Comparison of ENCODE assay signal across 17 cellular contexts in genomic region chr20:54021446-54022235, GRCh38. TPM values are rescaled to one million over a fixed set of nuclear protein-coding genes. Genes with fewer than 3 reads are reported as not detected.
DNase-seq lines count a peak whose midpoint lies in the region; ATAC-seq and TF ChIP-seq lines count a peak whose summit lies in the region.
"Had no signal": no experiment of that assay in that cellular context is flagged by ENCODE, and none has a peak within 500 bp of the region (broad histone marks: within the 10 kb centered on the region; RNA-seq: fewer than 3 reads in every experiment).

No MANE protein-coding gene starts in this region.

- H4K20me1 ChIP-seq in GM23338 (replicated peaks; ENCODE audit: insufficient read depth) (no peaks in the 10 kb centered on the region), SK-N-SH (ENCODE audit: insufficient read depth) (no peaks in the 10 kb centered on the region)

- TF ChIP-seq CTCF in GM23338 (conservative IDR thresholded peaks at IDR 0.05; ENCODE audit: low read depth in 2 of 2) (no peak), glutamatergic neuron (IDR thresholded peaks at IDR 0.05; ENCODE audit: partially characterized antibody, unreplicated experiment) (no peak), SK-N-SH (IDR thresholded peaks at IDR 0.05) (no peak)

- DNase-seq in G401 (ENCODE audit: low spot score) (peak; percentile 68), GM23338 (ENCODE audit: low spot score) (no peak), NCI-H2171 treated with DMSO at 0.1 percent for 48 hours (lab: John Stamatoyannopoulos, UW) (peak; percentile 70), glutamatergic neuron (no peak), ureter (ENCODE audit: low spot score) (no peak), SK-N-SH (no peak)
- DNase-seq: Calu3; CD4-positive, alpha-beta memory T cell; COR-L47; DMS53; DMS79 treated with DMSO at 0.1 percent for 48 hours; GM23248; H9 had no signal

- H3K27ac Mint-ChIP-seq in GM23338 (no peak overlapping the region), glutamatergic neuron (ENCODE audit: unreplicated experiment) (peak overlapping the region; percentile 96)
- H3K27ac Mint-ChIP-seq: CD4-positive, alpha-beta memory T cell; H9 had no signal

- no peak for ATAC-seq in GM23338
- ATAC-seq: HCT116 had no signal

- H3K4me3 ChIP-seq in GM23338 = no peak overlapping the region
- H3K4me3 ChIP-seq in SK-N-SH (ENCODE audit: low read depth in 2 of 2, low read length in 1 of 2) = no peak overlapping the region
- H3K4me3 ChIP-seq: GM23248 had no signal

- in situ Hi-C loops in G401 (cut with HindIII; ENCODE audit: low sequenced_read_pairs) = no loop called here

- no peaks in the 10 kb centered on the region for H3K36me3 Mint-ChIP-seq in GM23338 (ENCODE audit: low read depth)
- no peaks in the 10 kb centered on the region for H3K36me3 Mint-ChIP-seq in glutamatergic neuron (ENCODE audit: unreplicated experiment)

- no peak overlapping the region for H3K4me2 ChIP-seq in GM23338
- H3K4me2 ChIP-seq in SK-N-SH = no peak overlapping the region

- POLR2A ChIA-PET in SK-N-SH (lab: Yijun Ruan, JAX) = no interaction called here

- H3K9me3 ChIP-seq in SK-N-SH = no peaks in the 10 kb centered on the region

- H3K27me3 Mint-ChIP-seq in GM23338 (ENCODE audit: insufficient read depth, low read depth, poor library complexity) (no peaks in the 10 kb centered on the region), glutamatergic neuron (ENCODE audit: unreplicated experiment) (peaks cover 2% of the 10 kb centered on the region)

- H3K79me2 ChIP-seq in GM23338 (replicated peaks; ENCODE audit: insufficient read depth) (no peaks in the 10 kb centered on the region), SK-N-SH (ENCODE audit: insufficient read depth) (no peaks in the 10 kb centered on the region)

- H3F3A ChIP-seq in GM23338 (replicated peaks; ENCODE audit: low read depth) (no peaks in the 10 kb centered on the region), SK-N-SH (replicated peaks; ENCODE audit: insufficient read depth) (no peaks in the 10 kb centered on the region)

- H3K9ac ChIP-seq in SK-N-SH = no peak overlapping the region
- H3K9ac ChIP-seq: GM23248 had no signal

- 56% methylated on average over 7 of the region's 7 CpGs for WGBS in SK-N-SH (ENCODE audit: low lambda C conversion rate)

- 0 out of 2 replicates have a peak overlapping the region, but pooled peaks have one; percentile 43 for H2AFZ ChIP-seq in GM23338
- no peak overlapping the region for H2AFZ ChIP-seq in SK-N-SH (ENCODE audit: low read depth)
- H2AFZ ChIP-seq: GM23248 had no signal

- H3K4me1 ChIP-seq in GM23338 (ENCODE audit: insufficient read depth) (peaks cover 5% of the 10 kb centered on the region; the same call in 1 of the 2 replicates), SK-N-SH (ENCODE audit: control insufficient read depth in 1 of 2, insufficient read depth in 2 of 2, low read depth in 1 of 2, low read length in 1 of 2) (peaks cover 0 to 4% of the 10 kb centered on the region in 2 experiments; a peak in 1 of 4 replicates)

- H3K9me2 ChIP-seq in GM23338 (ENCODE audit: insufficient read depth) (no peaks in the 10 kb centered on the region), SK-N-SH (no peaks in the 10 kb centered on the region)

- H3K9me3 Mint-ChIP-seq in GM23338 (no peaks in the 10 kb centered on the region), glutamatergic neuron (ENCODE audit: unreplicated experiment) (peaks cover 3% of the 10 kb centered on the region)
- H3K9me3 Mint-ChIP-seq: CD4-positive, alpha-beta memory T cell; H9 had no signal

- H3K4me1 Mint-ChIP-seq in GM23338 (peaks cover 16% of the 10 kb centered on the region; the same call in 2 of the 3 replicates), glutamatergic neuron (ENCODE audit: low read depth, unreplicated experiment) (peaks cover 42% of the 10 kb centered on the region)

- H3K27me3 ChIP-seq in GM23338 (ENCODE audit: insufficient read depth) (no peaks in the 10 kb centered on the region), SK-N-SH (ENCODE audit: insufficient read depth) (no peaks in the 10 kb centered on the region; the same call in 1 of the 2 replicates)

- CTCF ChIA-PET in SK-N-SH (lab: Yijun Ruan, JAX) = interaction anchor here (0.6 kb wide), 1 partner anchor 97 kb away, joined by 3 read pairs; no protein-coding TSS in a partner anchor

- H3K27ac ChIP-seq in GM23338 (ENCODE audit: low read depth) (no peak overlapping the region), SK-N-SH (ENCODE audit: low read depth in 2 of 2, low read length in 1 of 2) (no peak overlapping the region)
- H3K27ac ChIP-seq: GM23248 had no signal

- no peak for TF ChIP-seq EP300 in SK-N-SH (IDR thresholded peaks at IDR 0.05; ENCODE audit: borderline replicate concordance in 1 of 2, low read depth in 1 of 2, low read length in 1 of 2)

- no peak overlapping the region for H3K4me3 Mint-ChIP-seq in GM23338
- H3K4me3 Mint-ChIP-seq in glutamatergic neuron (ENCODE audit: unreplicated experiment) = peak overlapping the region; percentile 75
- H3K4me3 Mint-ChIP-seq: CD4-positive, alpha-beta memory T cell; H9 had no signal

- H3K36me3 ChIP-seq in GM23338 (ENCODE audit: insufficient read depth) (no peaks in the 10 kb centered on the region), SK-N-SH (replicated peaks in 1 of 2; ENCODE audit: control insufficient read depth in 1 of 2, insufficient read depth in 2 of 2, low read length in 1 of 2) (no peaks in the 10 kb centered on the region)

- TF ChIP-seq RAD21 in SK-N-SH (IDR thresholded peaks at IDR 0.05; ENCODE audit: low read length) = no peak

TF ChIP-seq in GM23338, 12 proteins besides CTCF, POLR2A, EP300 and RAD21 (continues in another document):
- TF ChIP-seq EZH2 (IDR thresholded peaks at IDR 0.05; ENCODE audit: low read depth, unreplicated experiment) (no peak), CREB1 (CRISPR knock-in tag; IDR thresholded peaks at IDR 0.05; ENCODE audit: low read depth) (no peak), EZH2phosphoT487 (IDR thresholded peaks at IDR 0.05; ENCODE audit: unreplicated experiment) (no peak), NANOG (IDR thresholded peaks at IDR 0.05; ENCODE audit: borderline replicate concordance) (no peak), POLR2AphosphoS5 (IDR thresholded peaks at IDR 0.05; ENCODE audit: low read depth) (no peak), STAT1 (IDR thresholded peaks at IDR 0.05; ENCODE audit: unreplicated experiment) (no peak), ZNF114 (CRISPR knock-in tag; IDR thresholded peaks at IDR 0.05) (no peak), ZNF331 (CRISPR knock-in tag; IDR thresholded peaks at IDR 0.05; ENCODE audit: low read depth) (no peak)

TF ChIP-seq in SK-N-SH, 30 proteins besides CTCF, POLR2A, EP300 and RAD21 (continues in another document):
- no peak for TF ChIP-seq POLR2AphosphoS5 (IDR thresholded peaks at IDR 0.05; ENCODE audit: low read depth, low read length)
- no peak for TF ChIP-seq FOXJ3 (CRISPR knock-in tag; IDR thresholded peaks at IDR 0.05)
- no peak for TF ChIP-seq USF2 (IDR thresholded peaks at IDR 0.05; ENCODE audit: borderline replicate concordance, low read depth, low read length)
- TF ChIP-seq JUND (IDR thresholded peaks at IDR 0.05) = no peak
- no peak for TF ChIP-seq FOSL2 (IDR thresholded peaks at IDR 0.05; ENCODE audit: borderline replicate concordance, low read depth)
- TF ChIP-seq CHD2 (IDR thresholded peaks at IDR 0.05; ENCODE audit: low read length, partially characterized antibody) = no peak
- no peak for TF ChIP-seq REST (IDR thresholded peaks at IDR 0.05; ENCODE audit: low read depth, low read length)
- no peak for TF ChIP-seq GATA2 (CRISPR knock-in tag; IDR thresholded peaks at IDR 0.05)
- TF ChIP-seq ELF1 (IDR thresholded peaks at IDR 0.05) = no peak
- no peak for TF ChIP-seq MAX (IDR thresholded peaks at IDR 0.05; ENCODE audit: low read depth)

RNA-seq across cellular contexts. Expression of gene BCAS1, which starts 48.8 kb away (rescaled TPM):
- total RNA-seq in G401 (2014; rRNA removed; shearing (Covaris generic)) = under 0.01 TPM in 1 of 2 replicates, not detected in the other
- total RNA-seq in GM23338 (2014; rRNA removed; shearing (Covaris generic)) = 0.17 TPM in 1 of 2 replicates, not detected in the other
- polyA plus RNA-seq in GM23338 (2016; fragmentation: Nextera tagmentation; extraction: Ambion mirVana) (0.17 and 0.19 TPM in 2 replicates), SK-N-SH (2012; rRNA removed) (not detected in 2 replicates)
- total RNA-seq in glutamatergic neuron (ENCODE audit: unreplicated experiment) (0.32 TPM), ureter (67.2 TPM)
- polyA plus RNA-seq in SK-N-SH (2012; cell fraction: cytosol; rRNA removed) = not detected in 2 replicates
- not detected in 2 replicates for polyA plus RNA-seq in SK-N-SH (2012; cell fraction: nucleus; rRNA removed)
- total RNA-seq: Daoy, GM23248, H4 had no signal
- polyA plus RNA-seq: BJ had no signal

Comparison
In these comparisons a context has a peak if more than half of its experiments do, and no peak if none do; other contexts are left out.
1. DNase-seq: peak in G401 (single experiment) and NCI-H2171 treated with DMSO at 0.1 percent for 48 hours (single experiment); none in GM23338 (single experiment), glutamatergic neuron (single experiment), ureter (single experiment) and SK-N-SH (single experiment).
2. RNA of gene BCAS1, which starts 48.8 kb away (total RNA-seq): 67.2 TPM in ureter (single experiment); 0.32 TPM in glutamatergic neuron (single experiment), 0.17 TPM in GM23338 and under 0.01 TPM in G401; every median in the first group is over 10 times any median in the second.